In genomic region chr19:1904385-1905070, GRCh38 we compare ENCODE assay signal across 6 cellular contexts. TPM values are rescaled to one million over a fixed set of nuclear protein-coding genes. Genes with fewer than 3 reads are reported as not detected.
A peak's percentile ranks its signal among the peaks of the same experiment; 100 is the strongest.
DNase-seq lines count a peak whose midpoint lies in the region; TF ChIP-seq lines count a peak whose summit lies in the region.

No MANE protein-coding gene starts in this region.

- POLR2A ChIA-PET in MCF 10A (lab: Yijun Ruan, JAX): no interaction called here

- H3K4me3 ChIP-seq in GM12864 (ENCODE audit: low read depth, low read length) (peak overlapping the region; percentile 81), neutrophil (ENCODE audit: low read depth in 1 of 2, low read length in 1 of 2) (peak overlapping the region; percentile 67 to 68)

- H3K4me3 Mint-ChIP-seq in MCF 10A (ENCODE audit: unreplicated experiment): peak overlapping the region; percentile 82

- intact Hi-C loops in MCF 10A (cut with micrococcal nuclease): loop anchor here (5.0 kb wide), 1 partner anchor 32 kb away; no protein-coding TSS in a partner anchor

- H3K27ac ChIP-seq in neutrophil: peak overlapping the region; percentile 85

- H3K36me3 ChIP-seq in neutrophil: no peaks in the 10 kb centered on the region

- H3K27me3 ChIP-seq in neutrophil: peaks cover 2% of the 10 kb centered on the region

- no peaks in the 10 kb centered on the region for H3K9me3 ChIP-seq in neutrophil

- no peaks in the 10 kb centered on the region for H3K4me1 Mint-ChIP-seq in MCF 10A (ENCODE audit: insufficient read depth, unreplicated experiment)

- H3K27ac Mint-ChIP-seq in MCF 10A (ENCODE audit: low read depth, unreplicated experiment): peak overlapping the region; percentile 93

- TF ChIP-seq CTCF in GM12864 (IDR thresholded peaks at IDR 0.05; ENCODE audit: low read depth, low read length, missing control alignments) (no peak), MCF 10A (IDR thresholded peaks at IDR 0.05; ENCODE audit: unreplicated experiment) (no peak), neutrophil (IDR thresholded peaks at IDR 0.05) (no peak)

- peaks cover 29 to 37% of the 10 kb centered on the region in 2 experiments for H3K4me1 ChIP-seq in neutrophil (ENCODE audit: control insufficient read depth in 1 of 2, insufficient read depth in 1 of 2, low read depth in 1 of 2, low read length in 1 of 2)

- DNase-seq in GM12864 (ENCODE audit: low read depth) (peak; percentile 88), HPDE6-E6E7 (ENCODE audit: extremely low spot score) (peak; percentile 75), MCF 10A (ENCODE audit: unreplicated experiment) (no peak), mesenteric fat pad (ENCODE audit: low spot score) (no peak), NCI-H1436 (lab: John Stamatoyannopoulos, UW) (no peak)

- no TSS peak for BruUV-seq in MCF 10A (replicated peaks; lab: Mats Ljungman, UMichigan)

- H3K27me3 Mint-ChIP-seq in MCF 10A (ENCODE audit: insufficient read depth, unreplicated experiment): no peaks in the 10 kb centered on the region

- peaks cover 4% of the 10 kb centered on the region for H3K36me3 Mint-ChIP-seq in MCF 10A (ENCODE audit: insufficient read depth, unreplicated experiment)

- H3K9me3 Mint-ChIP-seq in MCF 10A (ENCODE audit: unreplicated experiment): no peaks in the 10 kb centered on the region

- CTCF ChIA-PET in MCF 10A (lab: Yijun Ruan, JAX): interaction anchor here (0.6 to 0.9 kb wide), 3 partner anchors 31 to 211 kb away, joined by 3 read pairs; no protein-coding TSS in a partner anchor

RNA-seq across cellular contexts. Expression of gene ADAT3, which starts 0.7 kb away (rescaled TPM):
- 6.8 and 6.9 TPM in 2 replicates for total RNA-seq in MCF 10A (2022)
- 6.1 TPM for total RNA-seq in mesenteric fat pad

RNA-seq across cellular contexts. Expression of gene SCAMP4, which starts 0.7 kb away (rescaled TPM):
- total RNA-seq in MCF 10A (2022): 48.7 and 67.2 TPM in 2 replicates
- 48.4 TPM for total RNA-seq in mesenteric fat pad

RNA-seq across cellular contexts. Expression of gene ABHD17A, which starts 19.2 kb away (rescaled TPM):
- total RNA-seq in MCF 10A (2022) (38.9 and 39.5 TPM in 2 replicates), mesenteric fat pad (67.2 TPM)

RNA-seq across cellular contexts. Expression of gene CSNK1G2, which starts 36.4 kb away (rescaled TPM):
- 48.5 and 54.4 TPM in 2 replicates for total RNA-seq in MCF 10A (2022)
- 53.4 TPM for total RNA-seq in mesenteric fat pad

RNA-seq across cellular contexts. Expression of gene KLF16, which starts 41.1 kb away (rescaled TPM):
- total RNA-seq in MCF 10A (2022): 27.0 and 45.5 TPM in 2 replicates
- total RNA-seq in mesenteric fat pad: 19.0 TPM

Comparison
In these comparisons a context has a peak if more than half of its experiments do, and no peak if none do; other contexts are left out.
1. DNase-seq: peak in GM12864 (single experiment) and HPDE6-E6E7 (single experiment); none in MCF 10A (single experiment), mesenteric fat pad (single experiment) and NCI-H1436 (single experiment).